In the genomic region with DNA sequence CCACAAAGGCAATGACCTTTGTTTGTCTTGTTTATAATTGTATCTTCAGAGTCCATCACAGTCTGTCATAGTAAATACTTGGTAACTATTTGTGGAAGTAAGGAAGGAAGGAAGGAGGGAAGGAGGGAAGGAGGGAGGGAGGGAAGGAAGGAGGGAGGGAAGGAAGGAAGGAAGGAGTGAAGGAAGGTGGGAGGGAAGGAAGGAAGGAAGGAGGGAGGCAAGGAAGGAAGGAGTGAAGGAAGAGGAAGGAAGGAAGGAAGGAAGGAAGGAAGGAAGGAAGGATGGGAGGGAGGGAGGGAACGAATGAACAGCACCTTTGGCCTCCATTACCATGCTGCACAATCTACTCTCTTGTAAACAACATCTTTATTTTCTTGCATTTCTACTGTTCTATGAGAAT, we compare ENCODE assay signal across 8 cellular contexts.
"Had no signal": no experiment of that assay in that cellular context is flagged by ENCODE, and none has a peak within 500 bp of the region (broad histone marks: within the 10 kb centered on the region; RNA-seq: fewer than 3 reads in every experiment).

No MANE protein-coding gene starts in this region.

- FAIRE-seq: H54 had no signal

- H3K27ac ChIP-seq: HL-60 had no signal

- DNase-seq: GOT3, H9, HCEC 1CT, HFFc6, IMR-90, KBM-7 had no signal
